In genomic region chr3:138227650-138228049, GRCh38 we compare ENCODE assay signal across 1 cellular context.
TF ChIP-seq lines count a peak whose summit lies in the region.

No MANE protein-coding gene starts in this region.

TF ChIP-seq in HepG2, 621 proteins besides CTCF, POLR2A, EP300 and RAD21:
- TF ChIP-seq ATF7 (IDR thresholded peaks at IDR 0.05) = peak; percentile 7; the same call in 1 of the 2 replicates
- no peak for TF ChIP-seq ATF7 (CRISPR knock-in tag; IDR thresholded peaks at IDR 0.05)
- no peak for TF ChIP-seq LBX2 (CRISPR knock-in tag; IDR thresholded peaks at IDR 0.05; ENCODE audit: borderline replicate concordance)
